ENCODE assay signal across 8 cellular contexts in genomic region chr2:86622878-86623548, GRCh38. TPM values are rescaled to one million over a fixed set of nuclear protein-coding genes. Genes with fewer than 3 reads are reported as not detected.
DNase-seq lines count a peak whose midpoint lies in the region; ATAC-seq and TF ChIP-seq lines count a peak whose summit lies in the region.

No MANE protein-coding gene starts in this region.

- intact Hi-C loops in activated CD4-positive, alpha-beta T cell treated with anti-CD3 and anti-CD28 coated beads for 36 hours (cut with DNase I, micrococcal nuclease), result loop anchor here (1.0 to 5.0 kb wide), 8 partner anchors 38 to 516 kb away; partner anchors contain the start of genes CHMP3 (in 2 of the 2), KDM3A (in 2 of the 2), IMMT (in 1 of the 2) and POLR1A (in 1 of the 2)

- H3K9me3 ChIP-seq in OCI-LY1 (ENCODE audit: low read length) (no peaks in the 10 kb centered on the region), neuron (ENCODE audit: low read length) (no peaks in the 10 kb centered on the region), thymus (ENCODE audit: control insufficient read depth) (no peaks in the 10 kb centered on the region)

- peak; percentile 67 for DNase-seq in activated CD4-positive, alpha-beta T cell treated with anti-CD3 and anti-CD28 coated beads for 36 hours
- no peak for DNase-seq in activated CD4-positive, alpha-beta T cell treated with anti-CD3 and anti-CD28 coated beads for 1 hour
- DNase-seq in foreskin fibroblast, result peak in 1 of 2 donors; percentile 23

- no peaks in the 10 kb centered on the region for H3K9me3 Mint-ChIP-seq in activated CD4-positive, alpha-beta T cell treated with anti-CD3 and anti-CD28 coated beads for 36 hours (ENCODE audit: low read depth)
- H3K9me3 Mint-ChIP-seq in activated T-helper 17 cell treated with anti-CD3 and anti-CD28 coated beads, Interleukin-2, amount 50 U/mL, for 72 hours, result no peaks in the 10 kb centered on the region

- WGBS in thymus, result under 1% methylated on average over 83 of the region's 83 CpGs

- ATAC-seq in activated CD4-positive, alpha-beta T cell treated with anti-CD3 and anti-CD28 coated beads for 36 hours, result peak; percentile 21
- ATAC-seq in HG02943 (IDR thresholded peaks at IDR 0.05; ENCODE audit: low read depth, unreplicated experiment), result peak; percentile 54
- peak; percentile 34 for ATAC-seq in activated T-helper 17 cell treated with anti-CD3 and anti-CD28 coated beads, Interleukin-2, amount 50 U/mL, for 72 hours (replicated peaks)

- H3K27ac Mint-ChIP-seq in activated CD4-positive, alpha-beta T cell treated with anti-CD3 and anti-CD28 coated beads for 36 hours, result peak overlapping the region; percentile 96
- peak overlapping the region; percentile 93 for H3K27ac Mint-ChIP-seq in activated T-helper 17 cell treated with anti-CD3 and anti-CD28 coated beads, Interleukin-2, amount 50 U/mL, for 72 hours

- CTCF ChIA-PET in activated CD4-positive, alpha-beta T cell treated with anti-CD3 and anti-CD28 coated beads for 36 hours (lab: Charles Lee), result interaction anchor here (0.6 to 1.3 kb wide), 3 partner anchors 20 to 142 kb away, joined by 3 to 4 read pairs (median 3); no protein-coding TSS in a partner anchor

- TF ChIP-seq CTCF in OCI-LY1 (IDR thresholded peaks at IDR 0.05; ENCODE audit: low read length), result no peak
- TF ChIP-seq CTCF in foreskin fibroblast (IDR thresholded peaks at IDR 0.05; ENCODE audit: low read depth, low read length), result no peak

- H3K27ac ChIP-seq in OCI-LY1 (ENCODE audit: low read depth, low read length, poor library complexity, severe bottlenecking), result peak overlapping the region; percentile 66
- H3K27ac ChIP-seq in thymus (ENCODE audit: low read depth), result peak overlapping the region; percentile 97

- H3F3A ChIP-seq in OCI-LY1 (ENCODE audit: insufficient read depth, low read length), result no peaks in the 10 kb centered on the region

- H3K27me3 ChIP-seq in OCI-LY1 (ENCODE audit: insufficient read depth, low read length) (no peaks in the 10 kb centered on the region), neuron (ENCODE audit: insufficient read depth, low read length) (no peaks in the 10 kb centered on the region), thymus (ENCODE audit: control insufficient read depth, insufficient read depth) (no peaks in the 10 kb centered on the region)

- peak overlapping the region; percentile 91 for H3K4me2 ChIP-seq in OCI-LY1 (ENCODE audit: low read length)

- POLR2A ChIA-PET in activated CD4-positive, alpha-beta T cell treated with anti-CD3 and anti-CD28 coated beads for 36 hours (lab: Charles Lee), result interaction anchor here (0.6 to 2.4 kb wide), 6 partner anchors 39 to 251 kb away, joined by 3 to 16 read pairs (median 3); partner anchors contain the start of gene KDM3A

- H3K36me3 Mint-ChIP-seq in activated CD4-positive, alpha-beta T cell treated with anti-CD3 and anti-CD28 coated beads for 36 hours (ENCODE audit: low read depth), result peaks cover 18% of the 10 kb centered on the region
- H3K36me3 Mint-ChIP-seq in activated T-helper 17 cell treated with anti-CD3 and anti-CD28 coated beads, Interleukin-2, amount 50 U/mL, for 72 hours (ENCODE audit: low read depth), result peaks cover 24% of the 10 kb centered on the region

- H3K79me2 ChIP-seq in OCI-LY1 (ENCODE audit: insufficient read depth, low read length), result peaks cover 26% of the 10 kb centered on the region

- H3K9ac ChIP-seq in OCI-LY1 (ENCODE audit: low read length), result peak overlapping the region; percentile 91

- H3K4me3 ChIP-seq in OCI-LY1 (ENCODE audit: low read depth, low read length, poor library complexity, severe bottlenecking) (peak overlapping the region; percentile 88), foreskin fibroblast (ENCODE audit: low read depth in 1 of 2, low read length in 2 of 2) (peak overlapping the region; percentile 84 to 88), neuron (ENCODE audit: low read length) (peak overlapping the region; percentile 98), thymus (ENCODE audit: low read length) (peak overlapping the region; percentile 92)

- peak overlapping the region; percentile 95 for H3K4me3 Mint-ChIP-seq in activated CD4-positive, alpha-beta T cell treated with anti-CD3 and anti-CD28 coated beads for 36 hours
- H3K4me3 Mint-ChIP-seq in activated T-helper 17 cell treated with anti-CD3 and anti-CD28 coated beads, Interleukin-2, amount 50 U/mL, for 72 hours, result peak overlapping the region; percentile 96

- H3K4me1 Mint-ChIP-seq in activated CD4-positive, alpha-beta T cell treated with anti-CD3 and anti-CD28 coated beads for 36 hours, result peaks cover 36% of the 10 kb centered on the region
- H3K4me1 Mint-ChIP-seq in activated T-helper 17 cell treated with anti-CD3 and anti-CD28 coated beads, Interleukin-2, amount 50 U/mL, for 72 hours, result peaks cover 12% of the 10 kb centered on the region

- peaks cover 2% of the 10 kb centered on the region for H3K27me3 Mint-ChIP-seq in activated CD4-positive, alpha-beta T cell treated with anti-CD3 and anti-CD28 coated beads for 36 hours
- no peaks in the 10 kb centered on the region for H3K27me3 Mint-ChIP-seq in activated T-helper 17 cell treated with anti-CD3 and anti-CD28 coated beads, Interleukin-2, amount 50 U/mL, for 72 hours

- H3K36me3 ChIP-seq in OCI-LY1 (ENCODE audit: insufficient read depth, low read length) (peaks cover 18% of the 10 kb centered on the region; the same call in 1 of the 2 replicates), neuron (ENCODE audit: insufficient read depth, low read length) (peaks cover 7% of the 10 kb centered on the region), thymus (ENCODE audit: control insufficient read depth, insufficient read depth) (no peaks in the 10 kb centered on the region)

- no peaks in the 10 kb centered on the region for H4K20me1 ChIP-seq in OCI-LY1 (ENCODE audit: insufficient read depth, low read length)

- H2AFZ ChIP-seq in OCI-LY1 (ENCODE audit: low read length) (peak overlapping the region; percentile 33; the same call in 1 of the 2 replicates), neuron (ENCODE audit: low read depth, low read length) (peak overlapping the region; percentile 53)

- no peaks in the 10 kb centered on the region for H3K9me2 ChIP-seq in OCI-LY1 (ENCODE audit: low read depth, low read length)

- H3K4me1 ChIP-seq in OCI-LY1 (ENCODE audit: insufficient read depth, low read length, severe bottlenecking), result peaks cover 28% of the 10 kb centered on the region
- H3K4me1 ChIP-seq in neuron (ENCODE audit: insufficient read depth, low read length), result peaks cover 12% of the 10 kb centered on the region
- peaks cover 2% of the 10 kb centered on the region for H3K4me1 ChIP-seq in thymus (ENCODE audit: control insufficient read depth, insufficient read depth, low read length)

RNA-seq across cellular contexts. Expression of gene RNF103, which starts 0.7 kb away (rescaled TPM):
- 10 to 100 TPM in 1 of 2 experiments, 1 to 10 TPM in 1; 8.4 to 10.0 TPM for total RNA-seq in activated CD4-positive, alpha-beta T cell treated with anti-CD3 and anti-CD28 coated beads for 36 hours
- total RNA-seq in activated T-helper 17 cell treated with anti-CD3 and anti-CD28 coated beads, Interleukin-2, amount 50 U/mL, for 72 hours, result 10 to 100 TPM; 11.8 to 17.6 TPM
- 22.0 TPM for polyA plus RNA-seq in thymus

RNA-seq across cellular contexts. Expression of gene CHMP3, which starts 59.8 kb away (rescaled TPM):
- total RNA-seq in activated CD4-positive, alpha-beta T cell treated with anti-CD3 and anti-CD28 coated beads for 36 hours, result 10 to 100 TPM; 35.0 to 35.8 TPM
- 10 to 100 TPM; 27.9 to 40.1 TPM for total RNA-seq in activated T-helper 17 cell treated with anti-CD3 and anti-CD28 coated beads, Interleukin-2, amount 50 U/mL, for 72 hours
- 53.9 TPM for polyA plus RNA-seq in thymus
